8 cellular contexts compared by ENCODE assay signal in genomic region chr12:116336542-116337065, GRCh38. TPM values are rescaled to one million over a fixed set of nuclear protein-coding genes. Genes with fewer than 3 reads are reported as not detected.
DNase-seq lines count a peak whose midpoint lies in the region; ATAC-seq and TF ChIP-seq lines count a peak whose summit lies in the region.

No MANE protein-coding gene starts in this region.

- no peak overlapping the region for H3K4me3 ChIP-seq in gastrocnemius medialis

- TF ChIP-seq CTCF in CD14-positive monocyte (IDR thresholded peaks at IDR 0.05) (peak; percentile 16), gastrocnemius medialis (IDR thresholded peaks at IDR 0.05 in 4 of 5, conservative IDR thresholded peaks at IDR 0.05 in 1 of 5) (no peak)

- H3K27ac Mint-ChIP-seq in CD14-positive monocyte, result peak overlapping the region; percentile 86 to 99 (median 96)
- peak overlapping the region; percentile 58 for H3K27ac Mint-ChIP-seq in dendritic cell treated with granulocyte-macrophage colony-stimulating factor and Interleukin-4, amounts not matched to agents 40 ng/mL and 50 ng/mL, for 4 days

- no peaks in the 10 kb centered on the region for H3K27me3 Mint-ChIP-seq in CD14-positive monocyte (ENCODE audit: low read depth in 3 of 3)
- no peaks in the 10 kb centered on the region for H3K27me3 Mint-ChIP-seq in dendritic cell treated with granulocyte-macrophage colony-stimulating factor and Interleukin-4, amounts not matched to agents 40 ng/mL and 50 ng/mL, for 4 days

- H3K4me1 ChIP-seq in gastrocnemius medialis, result peaks cover 0 to 8% of the 10 kb centered on the region in 2 donors

- H3K27ac ChIP-seq in gastrocnemius medialis, result no peak overlapping the region

- H3K4me3 Mint-ChIP-seq in CD14-positive monocyte, result peak overlapping the region in 1 of 2 donors; percentile 46
- no peak overlapping the region for H3K4me3 Mint-ChIP-seq in dendritic cell treated with granulocyte-macrophage colony-stimulating factor and Interleukin-4, amounts not matched to agents 40 ng/mL and 50 ng/mL, for 4 days

- H3K9me3 ChIP-seq in gastrocnemius medialis, result no peaks in the 10 kb centered on the region

- H3K27me3 ChIP-seq in gastrocnemius medialis, result no peaks in the 10 kb centered on the region

- no peaks in the 10 kb centered on the region for H3K9me3 Mint-ChIP-seq in CD14-positive monocyte
- no peaks in the 10 kb centered on the region for H3K9me3 Mint-ChIP-seq in dendritic cell treated with granulocyte-macrophage colony-stimulating factor and Interleukin-4, amounts not matched to agents 40 ng/mL and 50 ng/mL, for 4 days

- no peak for TF ChIP-seq POLR2A in gastrocnemius medialis (IDR thresholded peaks at IDR 0.05)

- peak; percentile 97 for DNase-seq in CD14-positive monocyte (ENCODE audit: low spot score)
- DNase-seq in gastrocnemius medialis, result no peak
- no peak for DNase-seq in NCI-H1417 (lab: John Stamatoyannopoulos, UW)
- no peak for DNase-seq in NK-92 (lab: John Stamatoyannopoulos, UW; ENCODE audit: unreplicated experiment)
- no peak for DNase-seq in NCI-H524 treated with DMSO at 0.1 percent for 48 hours (lab: John Stamatoyannopoulos, UW)

- H3K36me3 Mint-ChIP-seq in CD14-positive monocyte, result peaks cover 2 to 4% of the 10 kb centered on the region in 2 donors
- H3K36me3 Mint-ChIP-seq in dendritic cell treated with granulocyte-macrophage colony-stimulating factor and Interleukin-4, amounts not matched to agents 40 ng/mL and 50 ng/mL, for 4 days (ENCODE audit: low read depth), result no peaks in the 10 kb centered on the region

- peaks cover 41% of the 10 kb centered on the region for H3K4me1 Mint-ChIP-seq in CD14-positive monocyte
- H3K4me1 Mint-ChIP-seq in dendritic cell treated with granulocyte-macrophage colony-stimulating factor and Interleukin-4, amounts not matched to agents 40 ng/mL and 50 ng/mL, for 4 days (ENCODE audit: low read depth), result peaks cover 61% of the 10 kb centered on the region

- intact Hi-C loops in CD14-positive monocyte (cut with micrococcal nuclease) (loop anchor here in 1 of 2 donors (5.0 to 10.0 kb wide), 2 partner anchors 68 to 261 kb away; no protein-coding TSS in a partner anchor), gastrocnemius medialis (cut with DNase I; ENCODE audit: low total_unique reads) (no loop called here)
- intact Hi-C loops in dendritic cell treated with granulocyte-macrophage colony-stimulating factor and Interleukin-4, amounts not matched to agents 40 ng/mL and 50 ng/mL, for 4 days (cut with micrococcal nuclease), result loop anchor here (10.0 kb wide), 1 partner anchor 48 kb away; no protein-coding TSS in a partner anchor

- peak; percentile 78 for ATAC-seq in GM19395 (IDR thresholded peaks at IDR 0.05; ENCODE audit: unreplicated experiment)
- ATAC-seq in HG03354 (IDR thresholded peaks at IDR 0.05; ENCODE audit: poor library complexity, severe bottlenecking, unreplicated experiment), result peak; percentile 87
- ATAC-seq in gastrocnemius medialis, result no peak

- H3K36me3 ChIP-seq in gastrocnemius medialis, result no peaks in the 10 kb centered on the region

- in situ Hi-C loops in gastrocnemius medialis (cut with MboI; ENCODE audit: low sequenced_read_pairs in 4 of 4), result no loop called here

RNA-seq across cellular contexts. Expression of gene MED13L, which starts 59.1 kb away (rescaled TPM):
- polyA plus RNA-seq in CD14-positive monocyte, result 1 to 10 TPM; 4.4 to 7.5 TPM
- total RNA-seq in gastrocnemius medialis, result 10 to 100 TPM; 59.5 to 92.6 (median 74.1) TPM

Comparison
In these comparisons a context has a peak if more than half of its experiments do, and no peak if none do; other contexts are left out.
1. ATAC-seq: peak in GM19395 (single experiment) and HG03354 (single experiment); none in gastrocnemius medialis (0 of 2).